11 cellular contexts compared by ENCODE assay signal in the genomic region with DNA sequence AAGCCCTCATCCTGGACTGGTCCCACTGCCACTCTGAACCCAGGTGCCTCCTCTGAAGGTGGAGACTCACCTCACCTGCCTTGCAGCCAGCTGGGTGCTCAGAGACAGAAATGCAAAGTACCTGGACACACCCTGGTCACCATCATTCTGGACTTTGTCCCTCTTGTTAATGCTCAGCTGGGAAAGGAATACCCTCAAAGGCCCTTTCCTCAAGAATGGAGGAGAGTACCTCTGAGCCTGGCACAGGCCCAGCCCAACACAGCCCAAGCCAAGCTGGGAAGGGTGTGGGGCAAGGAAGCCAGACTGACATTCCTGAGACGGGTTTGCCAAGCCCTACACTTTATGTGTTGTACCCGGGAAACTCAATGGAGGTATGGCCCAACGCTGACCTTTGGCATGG. TPM values are rescaled to one million over a fixed set of nuclear protein-coding genes. Genes with fewer than 3 reads are reported as not detected.
A peak's percentile ranks its signal among the peaks of the same experiment; 100 is the strongest.
DNase-seq lines count a peak whose midpoint lies in the region; ATAC-seq and TF ChIP-seq lines count a peak whose summit lies in the region.
"Had no signal": no experiment of that assay in that cellular context is flagged by ENCODE, and none has a peak within 500 bp of the region (broad histone marks: within the 10 kb centered on the region; RNA-seq: fewer than 3 reads in every experiment).

No MANE protein-coding gene starts in this region.

- H3K27me3 Mint-ChIP-seq in CD8-positive, alpha-beta memory T cell: peaks cover 0 to 1% of the 10 kb centered on the region in 2 donors
- H3K27me3 Mint-ChIP-seq in nephron progenitor cell (ENCODE audit: low read depth, poor library complexity): peaks cover 15% of the 10 kb centered on the region
- H3K27me3 Mint-ChIP-seq: progenitor cell of endocrine pancreas had no signal

- peaks cover 11% of the 10 kb centered on the region for H3K79me1 ChIP-seq in trophoblast cell (ENCODE audit: low read length)

- H2AFZ ChIP-seq in MM.1S (ENCODE audit: low read length) (peak overlapping the region; percentile 91), trophoblast cell (ENCODE audit: insufficient read depth, low read length, poor library complexity) (no peak overlapping the region)

- H3K9me3 Mint-ChIP-seq in CD8-positive, alpha-beta memory T cell: no peaks in the 10 kb centered on the region
- H3K9me3 Mint-ChIP-seq in nephron progenitor cell: no peaks in the 10 kb centered on the region

- H3K27me3 ChIP-seq in CD8-positive, alpha-beta memory T cell (ENCODE audit: insufficient read depth, low read length, poor library complexity, severe bottlenecking): no peaks in the 10 kb centered on the region
- H3K27me3 ChIP-seq in MM.1S (replicated peaks; ENCODE audit: insufficient read depth, low read length): no peaks in the 10 kb centered on the region
- no peaks in the 10 kb centered on the region for H3K27me3 ChIP-seq in esophagus muscularis mucosa
- H3K27me3 ChIP-seq in trophoblast cell (ENCODE audit: insufficient read depth, low read length): no peaks in the 10 kb centered on the region

- POLR2A ChIA-PET in CD8-positive, alpha-beta memory T cell (lab: Charles Lee): interaction anchor here (0.6 to 1.3 kb wide), 3 partner anchors 21 to 213 kb away, joined by 3 to 5 read pairs (median 4); a partner anchor contains a TSS

- intact Hi-C loops in esophagus muscularis mucosa (cut with DNase I): no loop called here

- H3K9me3 ChIP-seq in CD8-positive, alpha-beta memory T cell (ENCODE audit: low read length): no peaks in the 10 kb centered on the region
- H3K9me3 ChIP-seq in MM.1S (replicated peaks; ENCODE audit: insufficient read depth, low read length) (no peaks in the 10 kb centered on the region), esophagus muscularis mucosa (no peaks in the 10 kb centered on the region), trophoblast cell (ENCODE audit: insufficient read depth, low read depth, low read length) (no peaks in the 10 kb centered on the region)

- H3K4me2 ChIP-seq in MM.1S (ENCODE audit: low read depth, low read length) (no peak overlapping the region), trophoblast cell (ENCODE audit: low read length) (no peak overlapping the region)

- no peak overlapping the region for H2BK5ac ChIP-seq in trophoblast cell (ENCODE audit: low read depth, low read length, poor library complexity)

- H3K4me3 ChIP-seq in CD8-positive, alpha-beta memory T cell (ENCODE audit: low read length): no peak overlapping the region
- H3K4me3 ChIP-seq in MM.1S (ENCODE audit: low read length) (no peak overlapping the region), esophagus muscularis mucosa (peak overlapping the region in 2 of 4 donors; percentile 70 to 84), trophoblast cell (ENCODE audit: low read depth, low read length) (no peak overlapping the region)

- no peaks in the 10 kb centered on the region for H3F3A ChIP-seq in MM.1S (ENCODE audit: insufficient read depth, low read length)

- H3K4me3 Mint-ChIP-seq in CD8-positive, alpha-beta memory T cell: peak overlapping the region in 3 of 7 donors; percentile 86 to 99 (median 97)
- no peak overlapping the region for H3K4me3 Mint-ChIP-seq in nephron progenitor cell

- H4K91ac ChIP-seq in trophoblast cell (ENCODE audit: low read depth, low read length): peak overlapping the region; percentile 87

- H2AK5ac ChIP-seq in trophoblast cell (ENCODE audit: low read length): no peak overlapping the region

- WGBS in esophagus muscularis mucosa: 50% methylated on average over 3 of the region's 3 CpGs
- WGBS in trophoblast cell (ENCODE audit: extremely low coverage, insufficient coverage, insufficient read length): no CpG with 5 or more reads among the region's 3 CpGs

- no peak overlapping the region for H3K4ac ChIP-seq in trophoblast cell (ENCODE audit: low read depth, low read length)

- TF ChIP-seq CTCF in MM.1S (IDR thresholded peaks at IDR 0.05; ENCODE audit: low read length) (no peak), esophagus muscularis mucosa (IDR thresholded peaks at IDR 0.05) (no peak), nephron progenitor cell (IDR thresholded peaks at IDR 0.05) (no peak)

- peaks cover 31 to 48% (median 48%) of the 10 kb centered on the region in 3 donors for H3K4me1 Mint-ChIP-seq in CD8-positive, alpha-beta memory T cell
- H3K4me1 Mint-ChIP-seq in nephron progenitor cell: peaks cover 32% of the 10 kb centered on the region

- no peak overlapping the region for H3K9ac ChIP-seq in MM.1S (ENCODE audit: low read length)
- H3K9ac ChIP-seq in trophoblast cell (ENCODE audit: low read length): no peak overlapping the region

- peak overlapping the region; percentile 58 to 98 (median 92) for H3K27ac Mint-ChIP-seq in CD8-positive, alpha-beta memory T cell
- no peak overlapping the region for H3K27ac Mint-ChIP-seq in nephron progenitor cell

- peaks cover 29% of the 10 kb centered on the region for H3K4me1 ChIP-seq in CD8-positive, alpha-beta memory T cell (ENCODE audit: insufficient read depth, low read length)
- H3K4me1 ChIP-seq in MM.1S (ENCODE audit: low read length) (peaks cover 11% of the 10 kb centered on the region), esophagus muscularis mucosa (peaks cover 54 to 83% (median 79%) of the 10 kb centered on the region in 4 donors), trophoblast cell (ENCODE audit: control insufficient read depth in 1 of 2, insufficient read depth in 2 of 2, low read length in 2 of 2) (peaks cover 11 to 14% of the 10 kb centered on the region in 2 experiments)

- TF ChIP-seq POLR2A in esophagus muscularis mucosa (IDR thresholded peaks at IDR 0.05; ENCODE audit: low read depth): no peak

- no peak overlapping the region for H3K14ac ChIP-seq in trophoblast cell (ENCODE audit: low read length)

- no peak overlapping the region for H2BK120ac ChIP-seq in trophoblast cell (ENCODE audit: insufficient read depth, low read length, poor library complexity)

- H2BK12ac ChIP-seq in trophoblast cell (ENCODE audit: low read length): peak overlapping the region; percentile 44

- peaks cover 0 to 23% (median 2%) of the 10 kb centered on the region in 3 donors for H3K36me3 Mint-ChIP-seq in CD8-positive, alpha-beta memory T cell
- peaks cover 28% of the 10 kb centered on the region for H3K36me3 Mint-ChIP-seq in nephron progenitor cell (ENCODE audit: low read depth)

- H3K36me3 ChIP-seq in CD8-positive, alpha-beta memory T cell (ENCODE audit: insufficient read depth, low read length): peaks cover under 1% of the 10 kb centered on the region
- H3K36me3 ChIP-seq in MM.1S (replicated peaks; ENCODE audit: insufficient read depth, low read length) (no peaks in the 10 kb centered on the region; the same call in 1 of the 2 replicates), esophagus muscularis mucosa (peaks cover 0 to 23% (median 19%) of the 10 kb centered on the region in 4 donors), trophoblast cell (ENCODE audit: control insufficient read depth in 1 of 2, insufficient read depth in 2 of 2, low read length in 2 of 2) (peaks cover 4 to 9% of the 10 kb centered on the region in 2 experiments)

- no peak overlapping the region for H3K23ac ChIP-seq in trophoblast cell (ENCODE audit: low read length)

- H4K12ac ChIP-seq in trophoblast cell (ENCODE audit: low read depth, low read length): no peak overlapping the region

- CTCF ChIA-PET in CD8-positive, alpha-beta memory T cell (lab: Charles Lee): interaction anchor here (0.8 to 2.5 kb wide), 4 partner anchors 13 to 142 kb away, joined by 3 to 8 read pairs (median 4); no protein-coding TSS in a partner anchor

- no peaks in the 10 kb centered on the region for H3K9me2 ChIP-seq in MM.1S (replicated peaks; ENCODE audit: insufficient read depth, low read length)

- no peak overlapping the region for H3K27ac ChIP-seq in CD8-positive, alpha-beta memory T cell (ENCODE audit: low read depth, low read length)
- no peak overlapping the region for H3K27ac ChIP-seq in MM.1S (ENCODE audit: low read length)
- H3K27ac ChIP-seq in esophagus muscularis mucosa (replicated peaks in 1 of 4): peak overlapping the region; percentile 79 to 89 (median 85)
- H3K27ac ChIP-seq in trophoblast cell (ENCODE audit: low read depth, low read length): no peak overlapping the region

- no peak for TF ChIP-seq EP300 in esophagus muscularis mucosa (IDR thresholded peaks at IDR 0.05)

- no peak overlapping the region for H3K18ac ChIP-seq in trophoblast cell (ENCODE audit: low read length)

- H4K8ac ChIP-seq in trophoblast cell (ENCODE audit: low read depth, low read length): peak overlapping the region; percentile 92

- ATAC-seq in GM21367 (IDR thresholded peaks at IDR 0.05; ENCODE audit: unreplicated experiment): no peak

- H4K20me1 ChIP-seq in MM.1S (ENCODE audit: insufficient read depth, low read length): no peaks in the 10 kb centered on the region

- H3K79me2 ChIP-seq in MM.1S (ENCODE audit: low read length) (peaks cover 16% of the 10 kb centered on the region), trophoblast cell (ENCODE audit: control insufficient read depth, insufficient read depth, low read length, poor library complexity) (peaks cover 7% of the 10 kb centered on the region)

- no peak for DNase-seq in CD8-positive, alpha-beta memory T cell
- DNase-seq in MM.1S: no peak
- DNase-seq in esophagus muscularis mucosa (ENCODE audit: extremely low spot score): no peak
- no peak for DNase-seq in trophoblast cell
- DNase-seq in nephron progenitor cell: no peak
- DNase-seq in SHP77 treated with DMSO at 0.1 percent for 48 hours (lab: John Stamatoyannopoulos, UW): no peak
- no peak for DNase-seq in HPDE6-E6E7 (ENCODE audit: extremely low spot score)
- DNase-seq: activated CD4-positive, CD25-positive, alpha-beta regulatory T cell had no signal

RNA-seq across cellular contexts. Expression of a gene that starts 1.0 kb away (rescaled TPM):
- total RNA-seq in CD8-positive, alpha-beta memory T cell: 10 to 100 TPM; 72.2 to 73.0 TPM
- 32.9 TPM for polyA plus RNA-seq in CD8-positive, alpha-beta memory T cell
- 10 to 100 TPM; 31.1 to 50.5 (median 38.9) TPM for total RNA-seq in esophagus muscularis mucosa
- 117 and 125 TPM in 2 replicates for polyA plus RNA-seq in trophoblast cell (2013)

RNA-seq across cellular contexts. Expression of a gene that starts 28.5 kb away (rescaled TPM):
- total RNA-seq in CD8-positive, alpha-beta memory T cell: under 1 TPM; 0.16 to 0.22 TPM
- 0.16 TPM for polyA plus RNA-seq in CD8-positive, alpha-beta memory T cell
- under 1 TPM in 3 of 4 donors, not detected in 1; 0.13 to 0.69 (median 0.17) TPM for total RNA-seq in esophagus muscularis mucosa
- 0.04 and 0.10 TPM in 2 replicates for polyA plus RNA-seq in trophoblast cell (2013)
- total RNA-seq: fibroblast of villous mesenchyme, progenitor cell of endocrine pancreas had no signal

RNA-seq across cellular contexts. Expression of a gene that starts 42.0 kb away (rescaled TPM):
- 100 to 1,000 TPM in 1 of 2 experiments, 10 to 100 TPM in 1; 98.2 to 101 TPM for total RNA-seq in CD8-positive, alpha-beta memory T cell
- 138 TPM for polyA plus RNA-seq in CD8-positive, alpha-beta memory T cell
- total RNA-seq in esophagus muscularis mucosa: 10 to 100 TPM; 66.4 to 89.5 (median 79.9) TPM
- 39.5 and 39.9 TPM in 2 replicates for polyA plus RNA-seq in trophoblast cell (2013)

RNA-seq across cellular contexts. Expression of a gene that starts 42.8 kb away (rescaled TPM):
- 10 to 100 TPM; 22.6 to 22.7 TPM for total RNA-seq in CD8-positive, alpha-beta memory T cell
- 1.5 TPM for polyA plus RNA-seq in CD8-positive, alpha-beta memory T cell
- 1 to 10 TPM in 3 of 4 donors, under 1 TPM in 1; 0.71 to 2.1 (median 1.2) TPM for total RNA-seq in esophagus muscularis mucosa
- polyA plus RNA-seq in trophoblast cell (2013): 10.5 and 10.7 TPM in 2 replicates

RNA-seq across cellular contexts. Expression of a gene that starts 48.6 kb away (rescaled TPM):
- total RNA-seq in CD8-positive, alpha-beta memory T cell: 10 to 100 TPM; 56.6 to 60.8 TPM
- 81.8 TPM for polyA plus RNA-seq in CD8-positive, alpha-beta memory T cell
- 10 to 100 TPM; 24.1 to 35.7 (median 32.4) TPM for total RNA-seq in esophagus muscularis mucosa
- polyA plus RNA-seq in trophoblast cell (2013): 3.0 and 3.5 TPM in 2 replicates

Comparison
In these comparisons a context has a peak if more than half of its experiments do, and no peak if none do; other contexts are left out.
1. H3K27ac ChIP-seq: peak in esophagus muscularis mucosa (4 of 4); none in CD8-positive, alpha-beta memory T cell (single experiment), MM.1S (single experiment) and trophoblast cell (single experiment).